In genomic region chr1:29197590-29197924, GRCh38 we compare ENCODE assay signal across 8 cellular contexts. TPM values are rescaled to one million over a fixed set of nuclear protein-coding genes. Genes with fewer than 3 reads are reported as not detected.
A peak's percentile ranks its signal among the peaks of the same experiment; 100 is the strongest.
DNase-seq lines count a peak whose midpoint lies in the region; TF ChIP-seq lines count a peak whose summit lies in the region.

No MANE protein-coding gene starts in this region.

- peak; percentile 25 for DNase-seq in NOMO-1 treated with DMSO at 0.1 percent for 48 hours (lab: John Stamatoyannopoulos, UW; ENCODE audit: unreplicated experiment)
- no peak for DNase-seq in NOMO-1 treated with dmso at 0.1 percent for 144 hours (lab: John Stamatoyannopoulos, UW; ENCODE audit: unreplicated experiment)
- DNase-seq in MG63: peak; percentile 5
- no peak for DNase-seq in esophagus squamous epithelium (lab: John Stamatoyannopoulos, UW)
- DNase-seq in smooth muscle cell (lab: John Stamatoyannopoulos, UW; ENCODE audit: unreplicated experiment): no peak
- DNase-seq in cortex of kidney (lab: John Stamatoyannopoulos, UW): no peak
- no peak for DNase-seq in substantia nigra (lab: John Stamatoyannopoulos, UW)

- WGBS in esophagus squamous epithelium, 2 donors: 82 to 93% methylated on average over 2 of the region's 2 CpGs
- 65% methylated on average over 2 of the region's 2 CpGs for WGBS in smooth muscle cell (ENCODE audit: low lambda C conversion rate)

- H3K4me1 ChIP-seq in esophagus squamous epithelium (peaks cover 8 to 18% (median 9%) of the 10 kb centered on the region in 3 donors), smooth muscle cell (ENCODE audit: low read depth) (peaks cover 6% of the 10 kb centered on the region)

- TF ChIP-seq CTCF in VCaP (conservative IDR thresholded peaks at IDR 0.05) (peak; percentile 66), esophagus squamous epithelium (IDR thresholded peaks at IDR 0.05) (peak in 4 of 6 experiments; percentile 19 to 52 (median 30)), smooth muscle cell (IDR thresholded peaks at IDR 0.05; ENCODE audit: borderline replicate concordance, insufficient read depth, poor library complexity, severe bottlenecking) (peak; percentile 39)

- peaks cover 22% of the 10 kb centered on the region for H3F3A ChIP-seq in smooth muscle cell (ENCODE audit: low read depth)

- no peak for TF ChIP-seq POLR2A in esophagus squamous epithelium (IDR thresholded peaks at IDR 0.05)

- H4K20me1 ChIP-seq in smooth muscle cell (ENCODE audit: low read depth): no peaks in the 10 kb centered on the region

- H3K27ac ChIP-seq in VCaP: no peak overlapping the region
- H3K27ac ChIP-seq in esophagus squamous epithelium: no peak overlapping the region
- H3K27ac ChIP-seq in smooth muscle cell (ENCODE audit: low read depth): peak overlapping the region; percentile 85
- H3K27ac ChIP-seq in substantia nigra (ENCODE audit: low read depth, low read length, poor library complexity, severe bottlenecking): no peak overlapping the region

- H3K4me3 ChIP-seq in MG63 (no peak overlapping the region), esophagus squamous epithelium (no peak overlapping the region), smooth muscle cell (no peak overlapping the region)

- no peaks in the 10 kb centered on the region for H3K9me3 ChIP-seq in MG63
- no peaks in the 10 kb centered on the region for H3K9me3 ChIP-seq in esophagus squamous epithelium
- no peaks in the 10 kb centered on the region for H3K9me3 ChIP-seq in smooth muscle cell (replicated peaks; ENCODE audit: low read depth)

- intact Hi-C loops in esophagus squamous epithelium (cut with DNase I): no loop called here

- no peak overlapping the region for H2AFZ ChIP-seq in smooth muscle cell (ENCODE audit: low read depth)

- no peaks in the 10 kb centered on the region for H3K27me3 ChIP-seq in MG63
- H3K27me3 ChIP-seq in esophagus squamous epithelium: no peaks in the 10 kb centered on the region
- H3K27me3 ChIP-seq in smooth muscle cell (ENCODE audit: low read depth): no peaks in the 10 kb centered on the region

- H3K79me2 ChIP-seq in smooth muscle cell (ENCODE audit: low read depth): no peaks in the 10 kb centered on the region

- peak overlapping the region; percentile 26 for H3K9ac ChIP-seq in smooth muscle cell (ENCODE audit: low read depth)

- H3K36me3 ChIP-seq in MG63 (peaks cover 32% of the 10 kb centered on the region), esophagus squamous epithelium (peaks cover 3 to 88% (median 8%) of the 10 kb centered on the region in 3 donors), smooth muscle cell (ENCODE audit: low read depth) (no peaks in the 10 kb centered on the region)

- H3K4me2 ChIP-seq in smooth muscle cell: no peak overlapping the region

RNA-seq across cellular contexts. Expression of gene SRSF4, which starts 15.9 kb away (rescaled TPM):
- total RNA-seq in MG63 (2014; rRNA removed; shearing (Covaris generic); ENCODE audit: low replicate concordance): 29.8 and 58.1 TPM in 2 replicates
- total RNA-seq in esophagus squamous epithelium (10 to 100 TPM; 41.4 to 82.6 (median 56.4) TPM), smooth muscle cell (50.1 and 53.9 TPM in 2 replicates)
- 92.5 and 98.7 TPM in 2 replicates for polyA plus RNA-seq in smooth muscle cell

RNA-seq across cellular contexts. Expression of gene MECR, which starts 33.2 kb away (rescaled TPM):
- 12.9 and 26.5 TPM in 2 replicates for total RNA-seq in MG63 (2014; rRNA removed; shearing (Covaris generic); ENCODE audit: low replicate concordance)
- total RNA-seq in esophagus squamous epithelium (10 to 100 TPM; 14.3 to 29.4 (median 16.1) TPM), smooth muscle cell (11.6 and 17.7 TPM in 2 replicates)
- 39.8 and 43.8 TPM in 2 replicates for polyA plus RNA-seq in smooth muscle cell

RNA-seq across cellular contexts. Expression of gene PTPRU, which starts 38.8 kb away (rescaled TPM):
- total RNA-seq in MG63 (2014; rRNA removed; shearing (Covaris generic); ENCODE audit: low replicate concordance): 3.4 and 6.4 TPM in 2 replicates
- total RNA-seq in esophagus squamous epithelium: 10 to 100 TPM in 1 of 4 donors, 1 to 10 TPM in 3; 4.3 to 15.9 (median 7.5) TPM
- 43.6 and 67.8 TPM in 2 replicates for total RNA-seq in smooth muscle cell
- 39.8 and 41.1 TPM in 2 replicates for polyA plus RNA-seq in smooth muscle cell

Comparison
In these comparisons a context has a peak if more than half of its experiments do, and no peak if none do; other contexts are left out.
1. DNase-seq: peak in NOMO-1 treated with DMSO at 0.1 percent for 48 hours (single experiment) and MG63 (single experiment); none in NOMO-1 treated with dmso at 0.1 percent for 144 hours (single experiment), esophagus squamous epithelium (single experiment), smooth muscle cell (single experiment), cortex of kidney (single experiment) and substantia nigra (0 of 49).
2. Peak in every context shown above with its lines, with median percentiles within 50 percentile points of each other: CTCF ChIP-seq.